In the genomic region with DNA sequence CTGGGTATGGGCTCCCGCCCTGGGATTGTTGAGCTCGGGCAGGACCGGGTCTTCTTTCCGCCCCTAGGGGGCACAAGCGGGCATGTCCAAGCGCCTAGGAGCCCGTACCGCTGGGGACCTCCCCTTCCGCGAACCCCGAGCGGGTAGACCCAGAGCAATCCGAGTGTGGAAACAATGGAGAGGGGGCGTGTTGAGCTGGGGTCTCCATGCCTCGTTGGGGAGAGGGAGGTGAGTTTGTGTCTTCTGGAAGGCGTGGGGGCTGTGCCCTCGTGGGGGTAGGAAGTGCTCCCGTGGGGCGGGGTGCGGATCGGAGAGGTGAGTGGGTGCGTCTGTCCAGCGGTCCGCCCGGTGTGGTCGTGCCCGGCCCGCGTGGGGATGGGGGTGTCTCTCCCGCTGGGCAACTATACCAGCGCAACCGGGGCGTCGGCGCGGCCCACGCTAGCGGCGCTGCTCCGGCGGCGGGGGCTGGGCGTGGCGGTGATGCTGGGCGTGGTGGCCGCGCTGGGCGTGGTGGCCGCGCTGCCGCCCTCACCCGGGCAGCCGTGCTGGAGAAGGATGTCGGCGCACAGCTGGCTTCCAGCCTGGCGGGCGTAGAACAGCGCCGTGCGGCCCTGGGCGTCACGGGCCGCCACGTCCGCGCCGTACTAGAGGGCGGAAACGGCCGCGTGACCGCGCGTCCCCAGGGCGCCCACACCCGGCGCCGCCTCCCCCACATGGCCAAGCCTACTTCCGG, we compare ENCODE assay signal across 1 cellular context.
TF ChIP-seq lines count a peak whose summit lies in the region.

No MANE protein-coding gene starts in this region.

TF ChIP-seq in SK-N-SH treated with all-trans-retinoic acid at 6 μM for 48 hours, 23 proteins besides CTCF, POLR2A, EP300 and RAD21 (continued from another document):
- TF ChIP-seq, protein P1, sequence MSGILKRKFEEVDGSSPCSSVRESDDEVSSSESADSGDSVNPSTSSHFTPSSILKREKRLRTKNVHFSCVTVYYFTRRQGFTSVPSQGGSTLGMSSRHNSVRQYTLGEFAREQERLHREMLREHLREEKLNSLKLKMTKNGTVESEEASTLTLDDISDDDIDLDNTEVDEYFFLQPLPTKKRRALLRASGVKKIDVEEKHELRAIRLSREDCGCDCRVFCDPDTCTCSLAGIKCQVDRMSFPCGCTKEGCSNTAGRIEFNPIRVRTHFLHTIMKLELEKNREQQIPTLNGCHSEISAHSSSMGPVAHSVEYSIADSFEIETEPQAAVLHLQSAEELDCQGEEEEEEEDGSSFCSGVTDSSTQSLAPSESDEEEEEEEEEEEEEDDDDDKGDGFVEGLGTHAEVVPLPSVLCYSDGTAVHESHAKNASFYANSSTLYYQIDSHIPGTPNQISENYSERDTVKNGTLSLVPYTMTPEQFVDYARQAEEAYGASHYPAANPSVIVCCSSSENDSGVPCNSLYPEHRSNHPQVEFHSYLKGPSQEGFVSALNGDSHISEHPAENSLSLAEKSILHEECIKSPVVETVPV (CRISPR knock-in tag; IDR thresholded peaks at IDR 0.05), result no peak
- TF ChIP-seq OSR1 (CRISPR knock-in tag; IDR thresholded peaks at IDR 0.05) (no peak), ARNTL (CRISPR knock-in tag; IDR thresholded peaks at IDR 0.05; ENCODE audit: borderline replicate concordance, low read depth) (no peak), ZNF70 (CRISPR knock-in tag; IDR thresholded peaks at IDR 0.05) (no peak), PPARA (CRISPR knock-in tag; IDR thresholded peaks at IDR 0.05; ENCODE audit: borderline replicate concordance) (no peak), SNAI2 (CRISPR knock-in tag; IDR thresholded peaks at IDR 0.05) (no peak), TOX (CRISPR knock-in tag; IDR thresholded peaks at IDR 0.05; ENCODE audit: borderline replicate concordance) (no peak), RARB (CRISPR knock-in tag; IDR thresholded peaks at IDR 0.05) (no peak), CSDC2 (CRISPR knock-in tag; IDR thresholded peaks at IDR 0.05) (no peak), TCF4 (CRISPR knock-in tag; IDR thresholded peaks at IDR 0.05; ENCODE audit: borderline replicate concordance) (no peak), ESRRG (CRISPR knock-in tag; IDR thresholded peaks at IDR 0.05) (no peak), PATZ1 (CRISPR knock-in tag; IDR thresholded peaks at IDR 0.05; ENCODE audit: borderline replicate concordance) (no peak)
- TF ChIP-seq, protein P2, sequence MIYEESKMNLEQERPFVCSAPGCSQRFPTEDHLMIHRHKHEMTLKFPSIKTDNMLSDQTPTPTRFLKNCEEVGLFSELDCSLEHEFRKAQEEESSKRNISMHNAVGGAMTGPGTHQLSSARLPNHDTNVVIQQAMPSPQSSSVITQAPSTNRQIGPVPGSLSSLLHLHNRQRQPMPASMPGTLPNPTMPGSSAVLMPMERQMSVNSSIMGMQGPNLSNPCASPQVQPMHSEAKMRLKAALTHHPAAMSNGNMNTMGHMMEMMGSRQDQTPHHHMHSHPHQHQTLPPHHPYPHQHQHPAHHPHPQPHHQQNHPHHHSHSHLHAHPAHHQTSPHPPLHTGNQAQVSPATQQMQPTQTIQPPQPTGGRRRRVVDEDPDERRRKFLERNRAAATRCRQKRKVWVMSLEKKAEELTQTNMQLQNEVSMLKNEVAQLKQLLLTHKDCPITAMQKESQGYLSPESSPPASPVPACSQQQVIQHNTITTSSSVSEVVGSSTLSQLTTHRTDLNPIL (CRISPR knock-in tag; IDR thresholded peaks at IDR 0.05; ENCODE audit: low read depth), result no peak
